ENCODE assay signal across 22 cellular contexts in genomic region chr6:35474978-35475570, GRCh38. TPM values are rescaled to one million over a fixed set of nuclear protein-coding genes. Genes with fewer than 3 reads are reported as not detected.
DNase-seq lines count a peak whose midpoint lies in the region; ATAC-seq, FAIRE-seq and TF ChIP-seq lines count a peak whose summit lies in the region.
"Had no signal": no experiment of that assay in that cellular context is flagged by ENCODE, and none has a peak within 500 bp of the region (broad histone marks: within the 10 kb centered on the region; RNA-seq: fewer than 3 reads in every experiment).

No MANE protein-coding gene starts in this region.

- intact Hi-C loops in kidney (cut with DNase I) (no loop called here), aorta (cut with DNase I) (no loop called here)

- FAIRE-seq in kidney (lab: Jason Lieb, UNC), result no peak

- H3K36me3 ChIP-seq in Karpas-422 (ENCODE audit: insufficient read depth, low read length) (peaks cover 21% of the 10 kb centered on the region), kidney (ENCODE audit: control insufficient read depth in 1 of 2, insufficient read depth in 2 of 2, low read length in 2 of 2) (peaks cover 0 to 12% of the 10 kb centered on the region in 2 donors), aorta (ENCODE audit: control insufficient read depth in 1 of 2, insufficient read depth in 2 of 2, low read length in 1 of 2) (peaks cover 7 to 14% of the 10 kb centered on the region in 2 donors)
- H3K36me3 ChIP-seq: colonic mucosa had no signal

- H3K4me1 ChIP-seq in Karpas-422 (ENCODE audit: low read length), result peaks cover 15% of the 10 kb centered on the region
- H3K4me1 ChIP-seq in kidney (ENCODE audit: control insufficient read depth in 1 of 2, insufficient read depth in 1 of 2, low read depth in 1 of 2, low read length in 2 of 2), result peaks cover 2 to 4% of the 10 kb centered on the region in 2 donors
- H3K4me1 ChIP-seq in aorta (ENCODE audit: control insufficient read depth in 1 of 2, insufficient read depth in 2 of 2, low read length in 2 of 2), result no peaks in the 10 kb centered on the region
- H3K4me1 ChIP-seq: colonic mucosa had no signal

- 85 to 87% methylated on average over 20 of the region's 20 CpGs for WGBS in aorta, 2 donors

- no peaks in the 10 kb centered on the region for H3K27me3 ChIP-seq in Karpas-422 (ENCODE audit: low read length)
- no peaks in the 10 kb centered on the region for H3K27me3 ChIP-seq in aorta (ENCODE audit: control insufficient read depth in 1 of 2, insufficient read depth in 2 of 2, low read length in 1 of 2)
- H3K27me3 ChIP-seq: BE2C, colonic mucosa, hepatocyte had no signal

- peaks cover 1% of the 10 kb centered on the region for H3K79me2 ChIP-seq in Karpas-422 (ENCODE audit: low read length)

- H3K9me2 ChIP-seq in Karpas-422 (replicated peaks; ENCODE audit: insufficient read depth, low read length), result no peaks in the 10 kb centered on the region

- DNase-seq in stimulated activated CD4-positive, alpha-beta T cell treated with anti-CD3 and anti-CD28 coated beads, Interleukin-15, amount 100 ng/mL, for 24 hours, result peak; percentile 53
- no peak for DNase-seq in stimulated activated CD4-positive, alpha-beta T cell treated with anti-CD3 and anti-CD28 coated beads, Interleukin-4, amount 100 ng/mL, for 4 hours
- DNase-seq in Karpas-422, result peak; percentile 77
- peak; percentile 63 for DNase-seq in kidney
- DNase-seq in aorta, result no peak
- no peak for DNase-seq in CD1c-positive myeloid dendritic cell (ENCODE audit: extremely low spot score)
- DNase-seq in iPS-NIHi7 (ENCODE audit: extremely low spot score), result no peak
- no peak for DNase-seq in effector CD8-positive, alpha-beta T cell (lab: John Stamatoyannopoulos, UW)
- DNase-seq: activated CD4-positive, CD25-positive, alpha-beta regulatory T cell; BE2C; colonic mucosa; GM23248; islet precursor cell; NCI-H187 treated with DMSO at 0.1 percent for 48 hours; NCI-H446 treated with DMSO at 0.1 percent for 48 hours; SIG-M5; stimulated activated CD4-positive, alpha-beta T cell treated with anti-CD3 and anti-CD28 coated beads, Interleukin-4, amount 100 ng/mL, for 1 hour had no signal

- H3K9me3 ChIP-seq in Karpas-422 (ENCODE audit: low read length) (no peaks in the 10 kb centered on the region), kidney (ENCODE audit: control insufficient read depth in 1 of 2, low read length in 2 of 2) (no peaks in the 10 kb centered on the region), aorta (ENCODE audit: control insufficient read depth, low read length) (no peaks in the 10 kb centered on the region)
- H3K9me3 ChIP-seq: BE2C, colonic mucosa had no signal

- H3K4me3 ChIP-seq in Karpas-422 (ENCODE audit: low read length) (no peak overlapping the region), kidney (ENCODE audit: low read length in 2 of 2) (no peak overlapping the region), aorta (ENCODE audit: low read length in 2 of 2) (no peak overlapping the region)
- H3K4me3 ChIP-seq: colonic mucosa, GM23248, hepatocyte, lung, skin epidermis had no signal

- H3K9ac ChIP-seq in Karpas-422 (ENCODE audit: low read length), result no peak overlapping the region
- H3K9ac ChIP-seq in kidney (ENCODE audit: low read length in 2 of 2), result no peak overlapping the region
- H3K9ac ChIP-seq: GM23248 had no signal

- H2AFZ ChIP-seq in Karpas-422 (ENCODE audit: low read length), result no peak overlapping the region
- H2AFZ ChIP-seq: GM23248, hepatocyte had no signal

- H4K20me1 ChIP-seq in Karpas-422 (ENCODE audit: insufficient read depth, low read depth, low read length), result peaks cover 30% of the 10 kb centered on the region

- H3K27ac ChIP-seq in Karpas-422 (ENCODE audit: low read length) (no peak overlapping the region), kidney (ENCODE audit: low read depth in 2 of 2, low read length in 2 of 2) (no peak overlapping the region), aorta (ENCODE audit: low read depth in 1 of 2, low read length in 2 of 2) (no peak overlapping the region)
- H3K27ac ChIP-seq: colonic mucosa, GM23248, hepatocyte, skin epidermis had no signal

- no peak for TF ChIP-seq CTCF in kidney (IDR thresholded peaks at IDR 0.05; ENCODE audit: borderline replicate concordance, extremely low read depth, insufficient read depth)

- H3K4me2 ChIP-seq in Karpas-422 (ENCODE audit: low read depth, low read length, poor library complexity, severe bottlenecking), result no peak overlapping the region
- H3K4me2 ChIP-seq: hepatocyte had no signal

- ATAC-seq in aorta (ENCODE audit: low FRiP score), result peak; percentile 4

RNA-seq across cellular contexts. Expression of gene RPL10A, which starts 6.9 kb away (rescaled TPM):
- 3,423 and 3,839 TPM in 2 replicates for total RNA-seq in Karpas-422 (2014; rRNA removed; shearing (Covaris generic); ENCODE audit: low replicate concordance)
- total RNA-seq in kidney (1,159 TPM), aorta (100 to 1,000 TPM; 834 to 875 TPM)
- polyA plus RNA-seq in kidney (ENCODE audit: insufficient read depth, low read depth, low replicate concordance) (1,291 TPM), aorta (1,000 to 10,000 TPM; 2,062 to 2,391 TPM)

RNA-seq across cellular contexts. Expression of gene TEAD3, which starts 21.8 kb away (rescaled TPM):
- not detected in 2 replicates for total RNA-seq in Karpas-422 (2014; rRNA removed; shearing (Covaris generic); ENCODE audit: low replicate concordance)
- total RNA-seq in kidney (18.0 TPM), aorta (10 to 100 TPM; 43.5 to 78.0 TPM)
- polyA plus RNA-seq in kidney (ENCODE audit: insufficient read depth, low read depth, low replicate concordance) (11.3 TPM), aorta (10 to 100 TPM; 16.7 to 54.2 TPM)

RNA-seq across cellular contexts. Expression of gene FANCE, which starts 22.9 kb away (rescaled TPM):
- 9.8 and 14.8 TPM in 2 replicates for total RNA-seq in Karpas-422 (2014; rRNA removed; shearing (Covaris generic); ENCODE audit: low replicate concordance)
- 2.7 TPM for total RNA-seq in kidney
- 1.2 TPM for polyA plus RNA-seq in kidney (ENCODE audit: insufficient read depth, low read depth, low replicate concordance)
- 1 to 10 TPM; 4.7 to 5.5 TPM for total RNA-seq in aorta
- polyA plus RNA-seq in aorta, result 1 to 10 TPM; 1.3 to 4.4 TPM

RNA-seq across cellular contexts. Expression of gene TULP1, which starts 37.6 kb away (rescaled TPM):
- total RNA-seq in Karpas-422 (2014; rRNA removed; shearing (Covaris generic); ENCODE audit: low replicate concordance), result not detected in 2 replicates
- not detected for total RNA-seq in kidney
- polyA plus RNA-seq in kidney (ENCODE audit: insufficient read depth, low read depth, low replicate concordance), result not detected
- not detected for total RNA-seq in aorta
- polyA plus RNA-seq in aorta, result 1 to 10 TPM in 1 of 2 donors, not detected in 1; 3.3 TPM
- total RNA-seq: colonic mucosa, fibroblast of villous mesenchyme, GM23248, hepatocyte, posterior vena cava had no signal
- polyA plus RNA-seq: GM23248 had no signal

Comparison
In these comparisons a context has a peak if more than half of its experiments do, and no peak if none do; other contexts are left out.
1. DNase-seq: peak in stimulated activated CD4-positive, alpha-beta T cell treated with anti-CD3 and anti-CD28 coated beads, Interleukin-15, amount 100 ng/mL, for 24 hours (single experiment), Karpas-422 (single experiment) and kidney (single experiment); none in stimulated activated CD4-positive, alpha-beta T cell treated with anti-CD3 and anti-CD28 coated beads, Interleukin-4, amount 100 ng/mL, for 4 hours (0 of 2), aorta (0 of 2), CD1c-positive myeloid dendritic cell (single experiment), iPS-NIHi7 (single experiment) and effector CD8-positive, alpha-beta T cell (single experiment).
2. RNA of gene TEAD3, which starts 21.8 kb away (total RNA-seq): 43.5 to 78.0 TPM in aorta and 18.0 TPM in kidney (single experiment); not detected in Karpas-422; every median in the first group is over 10 times any median in the second.